8 cellular contexts compared by ENCODE assay signal in genomic region chr18:63422087-63422861, GRCh38. TPM values are rescaled to one million over a fixed set of nuclear protein-coding genes. Genes with fewer than 3 reads are reported as not detected.
DNase-seq lines count a peak whose midpoint lies in the region; ATAC-seq and TF ChIP-seq lines count a peak whose summit lies in the region.

Gene VPS4B (minus strand): TSS chr18:63422476. CDS start chr18:63422259, 217 bp downstream.

- H2AFZ ChIP-seq in neural progenitor cell (replicated peaks): peak within 1 kb of the TSS; percentile 81

- peaks cover 15% of the 10 kb centered on the region for H3K4me1 Mint-ChIP-seq in neural progenitor cell

- DNase-seq in GM03348 (ENCODE audit: low spot score): peak; percentile 99
- DNase-seq in HEK293T (ENCODE audit: extremely low spot score): peak; percentile 92
- peak; percentile 99 for DNase-seq in MV-4-11 (lab: John Stamatoyannopoulos, UW)
- DNase-seq in SK-MEL-5 (ENCODE audit: low read depth, low spot score): peak; percentile 99
- DNase-seq in activated naive CD4-positive, alpha-beta T cell treated with Interleukin-2 at 50 U/mL for 16 hours: peak; percentile 100
- peak; percentile 98 to 99 for DNase-seq in foreskin keratinocyte
- peak; percentile 100 for DNase-seq in neural progenitor cell (ENCODE audit: low spot score)
- peak; percentile 99 for DNase-seq in stromal cell of bone marrow (ENCODE audit: low read depth)

- CTCF ChIA-PET in HEK293T (lab: Yijun Ruan, JAX): no interaction called here

- peak within 1 kb of the TSS; percentile 96 for H3K4me2 ChIP-seq in neural progenitor cell

- H3K36me3 ChIP-seq in neural progenitor cell: no peaks in the 10 kb centered on the region

- H3K27me3 Mint-ChIP-seq in neural progenitor cell (ENCODE audit: insufficient read depth, low read depth): peaks cover 13% of the 10 kb centered on the region

- H3K27ac ChIP-seq in foreskin keratinocyte: peak within 1 kb of the TSS; percentile 98
- peak within 1 kb of the TSS; percentile 93 for H3K27ac ChIP-seq in neural progenitor cell

- H3K9ac ChIP-seq in neural progenitor cell: peak within 1 kb of the TSS; percentile 95

- peak within 1 kb of the TSS; percentile 99 for H3K4me3 Mint-ChIP-seq in neural progenitor cell

- no peaks in the 10 kb centered on the region for H3K36me3 Mint-ChIP-seq in neural progenitor cell

- no peaks in the 10 kb centered on the region for H3K9me3 ChIP-seq in neural progenitor cell (ENCODE audit: low read depth)

- H3K27me3 ChIP-seq in foreskin keratinocyte (no peaks in the 10 kb centered on the region), neural progenitor cell (no peaks in the 10 kb centered on the region)

- H3K4me3 ChIP-seq in neural progenitor cell: peak within 1 kb of the TSS; percentile 85

- H4K20me1 ChIP-seq in neural progenitor cell (ENCODE audit: low read depth): peaks cover 10% of the 10 kb centered on the region

- H3K4me1 ChIP-seq in foreskin keratinocyte: peaks cover 12% of the 10 kb centered on the region
- peaks cover 12% of the 10 kb centered on the region for H3K4me1 ChIP-seq in neural progenitor cell

- POLR2A ChIA-PET in HEK293T (lab: Yijun Ruan, JAX): interaction anchor here (0.6 to 1.6 kb wide), 12 partner anchors 11 to 91 kb away, joined by 3 to 10 read pairs (median 3); no protein-coding TSS in a partner anchor

- H3K9me3 Mint-ChIP-seq in neural progenitor cell: no peaks in the 10 kb centered on the region

- TF ChIP-seq CTCF in foreskin keratinocyte (conservative IDR thresholded peaks at IDR 0.05): no peak
- TF ChIP-seq CTCF in neural progenitor cell (IDR thresholded peaks at IDR 0.05): no peak

- peak; percentile 91 for ATAC-seq in foreskin keratinocyte

- peak within 1 kb of the TSS; percentile 99 for H3K27ac Mint-ChIP-seq in neural progenitor cell

- in situ Hi-C loops in SK-MEL-5 (cut with HindIII; ENCODE audit: low pct_unique_long_range_greater_than_20kb, low sequenced_read_pairs): no loop called here

- H3K79me2 ChIP-seq in neural progenitor cell (ENCODE audit: low read depth): peaks cover 47% of the 10 kb centered on the region

- peaks cover 5% of the 10 kb centered on the region for H3F3A ChIP-seq in neural progenitor cell (ENCODE audit: low read depth)

TF ChIP-seq in HEK293T, 16 proteins besides CTCF, POLR2A, EP300 and RAD21:
- TF ChIP-seq ZNF384 (IDR thresholded peaks at IDR 0.05) (no peak), FOXK2 (IDR thresholded peaks at IDR 0.05) (no peak), BHLHE40 (IDR thresholded peaks at IDR 0.05; ENCODE audit: borderline replicate concordance) (no peak), HDGF (IDR thresholded peaks at IDR 0.05; ENCODE audit: borderline replicate concordance) (no peak), SP1 (IDR thresholded peaks at IDR 0.05) (no peak), L3MBTL2 (conservative IDR thresholded peaks at IDR 0.05) (peak; percentile 72), LEF1 (IDR thresholded peaks at IDR 0.05; ENCODE audit: borderline replicate concordance) (no peak), SUZ12 (IDR thresholded peaks at IDR 0.05) (no peak), TARDBP (IDR thresholded peaks at IDR 0.05) (no peak), CTBP1 (IDR thresholded peaks at IDR 0.05; ENCODE audit: borderline replicate concordance) (peak; percentile 69; the same call in 1 of the 2 replicates), ARNT (IDR thresholded peaks at IDR 0.05) (no peak), NFRKB (IDR thresholded peaks at IDR 0.05) (no peak), ELF4 (IDR thresholded peaks at IDR 0.05) (peak; percentile 93), PKNOX1 (IDR thresholded peaks at IDR 0.05) (peak; percentile 74), FOXA1 (IDR thresholded peaks at IDR 0.05) (no peak), FOXM1 (IDR thresholded peaks at IDR 0.05; ENCODE audit: borderline replicate concordance) (no peak)
TF ChIP-seq in HEK293T: peak in this region for 4.

RNA-seq across cellular contexts. Expression of gene VPS4B, which starts in this region (rescaled TPM):
- 51.0 and 51.4 TPM in 2 replicates for total RNA-seq in SK-MEL-5 (2014; rRNA removed; shearing (Covaris generic))
- 31.3 and 40.3 TPM in 2 replicates for polyA plus RNA-seq in SK-MEL-5 (2015; cell fraction: cytosol; rRNA removed)
- polyA plus RNA-seq in SK-MEL-5 (2015; cell fraction: nucleus; rRNA removed): 10.6 and 13.3 TPM in 2 replicates
- total RNA-seq in foreskin keratinocyte (65.8 and 67.5 TPM in 2 replicates), neural progenitor cell (ENCODE audit: low replicate concordance) (25.4 and 42.2 TPM in 2 replicates)
- polyA plus RNA-seq in foreskin keratinocyte: 20.9 and 23.4 TPM in 2 replicates

Comparison
In these comparisons a context has a peak if more than half of its experiments do, and no peak if none do; other contexts are left out.
1. Peak in every context shown above with its lines: DNase-seq, ATAC-seq, H3K4me3 ChIP-seq and H3K27ac ChIP-seq.